Comparison of ENCODE assay signal across 33 cellular contexts in the genomic region with DNA sequence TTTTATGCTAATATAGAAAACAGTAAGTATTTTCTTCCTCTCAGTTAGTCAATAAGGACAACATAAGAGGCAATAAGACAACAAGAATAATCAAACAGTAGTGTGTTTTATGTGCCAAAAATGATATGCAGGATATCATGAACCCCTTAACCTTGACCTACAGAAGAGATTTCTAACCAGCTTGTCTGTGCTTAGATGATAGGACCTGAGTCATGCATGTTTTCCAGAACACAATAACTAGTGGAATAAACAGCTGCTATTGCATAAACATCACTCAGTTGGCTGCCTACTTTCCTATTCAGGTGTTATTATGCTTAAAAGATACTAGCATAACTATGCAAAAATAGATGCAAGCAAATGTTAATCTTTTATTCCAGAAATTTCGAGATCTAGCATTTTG.
"Had no signal": no experiment of that assay in that cellular context is flagged by ENCODE, and none has a peak within 500 bp of the region (broad histone marks: within the 10 kb centered on the region; RNA-seq: fewer than 3 reads in every experiment).

No MANE protein-coding gene starts in this region.

- H3K36me3 ChIP-seq: cardiac muscle cell, colonic mucosa, neutrophil, thyroid gland, upper lobe of left lung, vagina had no signal

- H3K9me3 ChIP-seq: colonic mucosa, thyroid gland had no signal

- H3K4me3 ChIP-seq: cardiac muscle cell, colonic mucosa, dorsolateral prefrontal cortex, gastroesophageal sphincter, hepatocyte, smooth muscle cell, thyroid gland, upper lobe of left lung, vagina had no signal

- H3K4me2 ChIP-seq: hepatocyte, smooth muscle cell had no signal

- H3K27me3 Mint-ChIP-seq: activated B cell treated with CpG ODN at 0.5 μM for 24 hours; activated CD8-positive, alpha-beta memory T cell treated with anti-CD3 and anti-CD28 coated beads, Interleukin-2, amount 10 ng/mL, durations not matched to agents 7 days and 5 days; activated naive CD4-positive, alpha-beta T cell treated with anti-CD3 and anti-CD28 coated beads, Interleukin-2, amount 50 U/mL, for 24 hours; activated naive CD8-positive, alpha-beta T cell treated with anti-CD3 and anti-CD28 coated beads, Interleukin-2, amount 50 U/mL, for 24 hours; naive B cell; progenitor cell of endocrine pancreas; stimulated activated memory B cell treated with anti-CD40 and anti-IgM and Interleukin-4, amounts not matched to agents 10 μg/mL and 1 μg/mL and 100 μg/mL, for 72 hours; stimulated activated naive CD8-positive, alpha-beta T cell treated with anti-CD3 and anti-CD28 coated beads, Interleukin-15, amount 100 ng/mL, for 72 hours had no signal

- ATAC-seq: activated CD8-positive, alpha-beta memory T cell treated with anti-CD3 and anti-CD28 coated beads, Interleukin-2, amount 10 ng/mL, durations not matched to agents 7 days and 5 days; activated CD8-positive, alpha-beta T cell treated with anti-CD3 and anti-CD28 coated beads, Interleukin-2, amount 10 ng/mL, durations not matched to agents 7 days and 5 days; activated naive CD8-positive, alpha-beta T cell treated with anti-CD3 and anti-CD28 coated beads, Interleukin-2, amount 50 U/mL, for 24 hours; gastroesophageal sphincter; left cardiac atrium; left ventricle myocardium superior; sciatic nerve; stimulated activated memory B cell treated with anti-CD40 and anti-IgM and Interleukin-4, amounts not matched to agents 10 μg/mL and 1 μg/mL and 100 μg/mL, for 72 hours; stimulated activated naive CD8-positive, alpha-beta T cell treated with anti-CD3 and anti-CD28 coated beads, Interleukin-15, amount 100 ng/mL, for 72 hours had no signal

- H3K27ac ChIP-seq: cardiac muscle cell, colonic mucosa, dorsolateral prefrontal cortex, gastroesophageal sphincter, hepatocyte, neutrophil, thyroid gland, upper lobe of left lung, vagina had no signal

- H3K79me2 ChIP-seq: hepatocyte had no signal

- H3K4me3 Mint-ChIP-seq: activated B cell treated with CpG ODN at 0.5 μM for 24 hours; activated CD8-positive, alpha-beta memory T cell treated with anti-CD3 and anti-CD28 coated beads, Interleukin-2, amount 10 ng/mL, durations not matched to agents 7 days and 5 days; activated CD8-positive, alpha-beta T cell treated with anti-CD3 and anti-CD28 coated beads, Interleukin-2, amount 10 ng/mL, durations not matched to agents 7 days and 5 days; activated naive CD4-positive, alpha-beta T cell treated with anti-CD3 and anti-CD28 coated beads, Interleukin-2, amount 50 U/mL, for 24 hours; activated naive CD8-positive, alpha-beta T cell treated with anti-CD3 and anti-CD28 coated beads, Interleukin-2, amount 50 U/mL, for 24 hours; naive B cell; nephron progenitor cell; stimulated activated memory B cell treated with anti-CD40 and anti-IgM and Interleukin-4, amounts not matched to agents 10 μg/mL and 1 μg/mL and 100 μg/mL, for 72 hours; stimulated activated naive CD8-positive, alpha-beta T cell treated with anti-CD3 and anti-CD28 coated beads, Interleukin-15, amount 100 ng/mL, for 72 hours had no signal

- H3K27me3 ChIP-seq: cardiac muscle cell, colonic mucosa, dorsolateral prefrontal cortex, gastroesophageal sphincter, hepatocyte, neutrophil, thyroid gland, upper lobe of left lung, vagina had no signal

- H3K4me1 Mint-ChIP-seq: activated B cell treated with CpG ODN at 0.5 μM for 24 hours; activated CD8-positive, alpha-beta memory T cell treated with anti-CD3 and anti-CD28 coated beads, Interleukin-2, amount 10 ng/mL, durations not matched to agents 7 days and 5 days; activated naive CD4-positive, alpha-beta T cell treated with anti-CD3 and anti-CD28 coated beads, Interleukin-2, amount 50 U/mL, for 24 hours; activated naive CD8-positive, alpha-beta T cell treated with anti-CD3 and anti-CD28 coated beads, Interleukin-2, amount 50 U/mL, for 24 hours; naive B cell; nephron progenitor cell; stimulated activated memory B cell treated with anti-CD40 and anti-IgM and Interleukin-4, amounts not matched to agents 10 μg/mL and 1 μg/mL and 100 μg/mL, for 72 hours; stimulated activated naive CD8-positive, alpha-beta T cell treated with anti-CD3 and anti-CD28 coated beads, Interleukin-15, amount 100 ng/mL, for 72 hours had no signal

- H2AFZ ChIP-seq: hepatocyte had no signal

- H3K4me1 ChIP-seq: colonic mucosa, vagina had no signal

- H3K27ac Mint-ChIP-seq: activated B cell treated with CpG ODN at 0.5 μM for 24 hours; activated CD8-positive, alpha-beta memory T cell treated with anti-CD3 and anti-CD28 coated beads, Interleukin-2, amount 10 ng/mL, durations not matched to agents 7 days and 5 days; activated CD8-positive, alpha-beta T cell treated with anti-CD3 and anti-CD28 coated beads, Interleukin-2, amount 10 ng/mL, durations not matched to agents 7 days and 5 days; activated naive CD4-positive, alpha-beta T cell treated with anti-CD3 and anti-CD28 coated beads, Interleukin-2, amount 50 U/mL, for 24 hours; activated naive CD8-positive, alpha-beta T cell treated with anti-CD3 and anti-CD28 coated beads, Interleukin-2, amount 50 U/mL, for 24 hours; activated T-helper 2 cell treated with anti-CD3 and anti-CD28 coated beads, Interferon-gamma antibody, Interleukin-2, Interleukin-4, amounts not matched to agents 10 μg/mL and 5 μg/mL and 100 μg/mL, durations not matched to agents 14 hours and 24 hours and 36 hours; naive B cell; nephron progenitor cell; progenitor cell of endocrine pancreas; stimulated activated memory B cell treated with anti-CD40 and anti-IgM and Interleukin-4, amounts not matched to agents 10 μg/mL and 1 μg/mL and 100 μg/mL, for 72 hours; stimulated activated naive CD8-positive, alpha-beta T cell treated with anti-CD3 and anti-CD28 coated beads, Interleukin-15, amount 100 ng/mL, for 72 hours had no signal

- DNase-seq: activated B cell treated with CpG ODN at 0.5 μM for 24 hours; activated CD4-positive, alpha-beta T cell treated with anti-CD3 and anti-CD28 coated beads, Interleukin-2, amount 50 U/mL, for 1 hour; activated CD8-positive, alpha-beta memory T cell treated with anti-CD3 and anti-CD28 coated beads, Interleukin-2, amount 10 ng/mL, durations not matched to agents 7 days and 5 days; activated CD8-positive, alpha-beta T cell treated with anti-CD3 and anti-CD28 coated beads, Interleukin-2, amount 10 ng/mL, durations not matched to agents 7 days and 5 days; activated naive CD8-positive, alpha-beta T cell treated with anti-CD3 and anti-CD28 coated beads, Interleukin-2, amount 50 U/mL, for 24 hours; activated T-cell treated with anti-CD3 and anti-CD28 coated beads, Interleukin-2, amount 50 U/mL, for 48 hours; anterior cingulate cortex; cerebellar nuclear complex; colonic mucosa; dorsolateral prefrontal cortex; effector memory CD4-positive, alpha-beta T cell; left cardiac atrium; left ventricle myocardium superior; naive B cell; nephron progenitor cell; stimulated activated CD4-positive, alpha-beta T cell treated with anti-CD3 and anti-CD28 coated beads, Interleukin-1b, Interleukin-23, amount 100 ng/mL, for 48 hours; stimulated activated CD4-positive, alpha-beta T cell treated with anti-CD3 and anti-CD28 coated beads, Interleukin-4, amount 100 ng/mL, for 4 hours; stimulated activated CD8-positive, alpha-beta memory T cell treated with anti-CD3 and anti-CD28 coated beads, Interleukin-4, amount 100 ng/mL, for 48 hours; stimulated activated naive CD8-positive, alpha-beta T cell treated with anti-CD3 and anti-CD28 coated beads, Interleukin-15, amount 100 ng/mL, for 72 hours; thyroid gland; upper lobe of left lung had no signal

- FAIRE-seq: keratinocyte had no signal
